Comparison of ENCODE assay signal across 8 cellular contexts in genomic region chr4:184343400-184344177, GRCh38.
DNase-seq lines count a peak whose midpoint lies in the region; ATAC-seq and TF ChIP-seq lines count a peak whose summit lies in the region.

No MANE protein-coding gene starts in this region.

- DNase-seq in AML-193 (lab: John Stamatoyannopoulos, UW) (peak; percentile 24 to 50), NCI-H774 (lab: John Stamatoyannopoulos, UW) (peak; percentile 40), epithelial cell of esophagus (ENCODE audit: low read depth) (peak; percentile 77), mesenchymal stem cell (peak; percentile 84)
- peak; percentile 38 for DNase-seq in activated CD8-positive, alpha-beta memory T cell treated with anti-CD3 and anti-CD28 coated beads, Interleukin-2, amount 50 U/mL, for 4 hours
- peak in 5 of 6 experiments; percentile 13 to 64 (median 36) for DNase-seq in stimulated activated naive CD4-positive, alpha-beta T cell (lab: John Stamatoyannopoulos, UW)

- no peak overlapping the region for H2AFZ ChIP-seq in mesenchymal stem cell (ENCODE audit: low read depth, low read length)

- peak overlapping the region in 1 of 2 experiments; percentile 85 for H3K23ac ChIP-seq in mesenchymal stem cell (ENCODE audit: low read length in 2 of 2)

- H2BK15ac ChIP-seq in mesenchymal stem cell (ENCODE audit: low read depth, poor library complexity, severe bottlenecking), result peak overlapping the region; percentile 49

- no peak overlapping the region for H2BK12ac ChIP-seq in mesenchymal stem cell (ENCODE audit: low read length in 2 of 2)

- peak overlapping the region; percentile 68 for H3K4me3 ChIP-seq in epithelial cell of esophagus (ENCODE audit: low read length)
- peak overlapping the region; percentile 80 to 88 for H3K4me3 ChIP-seq in mesenchymal stem cell (ENCODE audit: insufficient read depth in 1 of 2, low read depth in 1 of 2, low read length in 2 of 2)

- H4K8ac ChIP-seq in mesenchymal stem cell (ENCODE audit: low read length), result peak overlapping the region; percentile 98

- H3K36me3 ChIP-seq in mesenchymal stem cell (ENCODE audit: control insufficient read depth in 1 of 2, insufficient read depth in 2 of 2, low read depth in 1 of 2, low read length in 2 of 2), result no peaks in the 10 kb centered on the region

- peak overlapping the region; percentile 92 for H3K4me2 ChIP-seq in mesenchymal stem cell (ENCODE audit: low read length, poor library complexity, severe bottlenecking)

- no peaks in the 10 kb centered on the region for H3K27me3 ChIP-seq in mesenchymal stem cell (ENCODE audit: control insufficient read depth in 1 of 2, insufficient read depth in 1 of 2, low read length in 2 of 2)

- peak overlapping the region; percentile 56 for H3K27ac ChIP-seq in mesenchymal stem cell (ENCODE audit: low read length, poor library complexity, severe bottlenecking)

- no peaks in the 10 kb centered on the region for H3K9me3 ChIP-seq in mesenchymal stem cell (ENCODE audit: control insufficient read depth, low read length)

- H2BK5ac ChIP-seq in mesenchymal stem cell (ENCODE audit: low read depth, low read length, poor library complexity, severe bottlenecking), result no peak overlapping the region

- peak overlapping the region in 1 of 2 experiments; percentile 92 for H3K4ac ChIP-seq in mesenchymal stem cell (ENCODE audit: low read depth in 1 of 2, low read length in 2 of 2)

- H3K9ac ChIP-seq in mesenchymal stem cell (ENCODE audit: low read length), result peak overlapping the region; percentile 82

- peak overlapping the region; percentile 88 for H4K91ac ChIP-seq in mesenchymal stem cell (ENCODE audit: low read length)

- H3K14ac ChIP-seq in mesenchymal stem cell (ENCODE audit: low read length in 2 of 2), result no peak overlapping the region

- H2BK120ac ChIP-seq in mesenchymal stem cell (ENCODE audit: low read depth, low read length), result no peak overlapping the region

- H3K4me1 ChIP-seq in mesenchymal stem cell (ENCODE audit: control insufficient read depth, insufficient read depth, low read depth, low read length), result peaks cover 5% of the 10 kb centered on the region

- WGBS in mesenchymal stem cell, result 7% methylated on average over 15 of the region's 20 CpGs

- ATAC-seq in GM19035 (IDR thresholded peaks at IDR 0.05; ENCODE audit: unreplicated experiment) (peak; percentile 43), HG03460 (IDR thresholded peaks at IDR 0.05; ENCODE audit: unreplicated experiment) (peak; percentile 43)

- no peaks in the 10 kb centered on the region for H3K79me1 ChIP-seq in mesenchymal stem cell (replicated peaks; ENCODE audit: low read length, poor library complexity, severe bottlenecking)

- peak overlapping the region; percentile 94 to 96 for H3K18ac ChIP-seq in mesenchymal stem cell (ENCODE audit: low read depth in 1 of 2, low read length in 2 of 2)

- TF ChIP-seq CTCF in epithelial cell of esophagus (IDR thresholded peaks at IDR 0.05; ENCODE audit: insufficient read depth, low read depth, low read length, missing control alignments), result no peak

- no peak overlapping the region for H2AK5ac ChIP-seq in mesenchymal stem cell (ENCODE audit: low read length, severe bottlenecking)

Comparison
In these comparisons a context has a peak if more than half of its experiments do, and no peak if none do; other contexts are left out.
1. Peak in every context shown above with its lines: DNase-seq, ATAC-seq, H3K4me3 ChIP-seq and H3K27ac ChIP-seq.